9 cellular contexts compared by ENCODE assay signal in the genomic region with DNA sequence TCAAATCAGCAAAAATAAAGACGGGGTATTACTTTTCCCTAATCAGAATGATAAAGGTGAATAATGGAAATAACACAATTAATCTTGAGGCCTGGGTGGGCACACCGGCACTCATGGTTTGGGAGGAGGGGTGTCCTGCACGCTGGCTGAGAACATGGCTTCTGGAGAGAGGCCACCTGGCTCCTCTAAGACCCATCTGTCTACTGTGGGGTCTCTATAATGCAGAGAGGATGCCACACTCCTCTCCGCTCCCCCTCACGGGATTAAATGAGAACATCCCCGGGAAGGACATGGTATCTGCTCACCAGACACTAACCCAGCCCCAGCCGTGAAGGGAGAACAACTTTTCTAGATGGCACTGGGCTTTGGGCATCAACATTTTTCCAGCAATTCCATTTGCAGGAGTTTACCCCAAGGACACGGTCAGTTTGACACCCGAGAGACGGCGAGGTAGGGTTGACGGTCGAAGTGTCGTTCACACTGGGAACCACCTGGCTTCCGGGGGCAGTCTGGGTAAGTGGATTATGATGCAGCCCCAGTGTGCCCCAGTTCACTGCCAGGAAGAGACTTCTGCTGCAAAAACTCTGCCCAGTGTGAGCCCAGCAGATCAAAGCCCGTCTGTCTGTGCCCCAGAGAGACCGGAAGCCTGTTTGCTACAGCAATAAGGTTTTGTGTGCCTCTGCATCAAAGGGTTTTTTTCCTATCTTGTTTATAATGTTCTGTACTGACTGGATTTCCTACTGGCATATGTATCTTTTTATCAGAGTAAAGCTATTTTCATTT. TPM values are rescaled to one million over a fixed set of nuclear protein-coding genes. Genes with fewer than 3 reads are reported as not detected.
DNase-seq lines count a peak whose midpoint lies in the region; TF ChIP-seq lines count a peak whose summit lies in the region.
"Had no signal": no experiment of that assay in that cellular context is flagged by ENCODE, and none has a peak within 500 bp of the region (broad histone marks: within the 10 kb centered on the region; RNA-seq: fewer than 3 reads in every experiment).

No MANE protein-coding gene starts in this region.

- H3K4me3 ChIP-seq in Loucy (ENCODE audit: low read length, poor library complexity, severe bottlenecking) (peak overlapping the region; percentile 55), osteoblast (ENCODE audit: insufficient read depth, low read length) (no peak overlapping the region)

- CTCF ChIA-PET in activated CD4-positive, alpha-beta memory T cell treated with anti-CD3 and anti-CD28 coated beads for 36 hours (lab: Charles Lee): interaction anchor here (0.5 to 2.8 kb wide), 28 partner anchors 10 to 704 kb away, joined by 3 to 67 read pairs (median 4); no protein-coding TSS in a partner anchor
- CTCF ChIA-PET in activated CD4-positive, alpha-beta memory T cell treated with anti-CD3 and anti-CD28 coated beads, Interleukin-2, amount 10 ng/mL, durations not matched to agents 7 days and 5 days (lab: Charles Lee): interaction anchor here (0.5 to 3.1 kb wide), 18 partner anchors 8 to 343 kb away, joined by 3 to 22 read pairs (median 4); a partner anchor contains a TSS

- H3K36me3 ChIP-seq in Loucy (ENCODE audit: insufficient read depth, low read length) (no peaks in the 10 kb centered on the region), osteoblast (ENCODE audit: insufficient read depth, low read length) (no peaks in the 10 kb centered on the region)

- no peaks in the 10 kb centered on the region for H3K9me2 ChIP-seq in Loucy (replicated peaks; ENCODE audit: low read depth, low read length)

- H3K79me2 ChIP-seq in Loucy (ENCODE audit: insufficient read depth, low read length) (no peaks in the 10 kb centered on the region), osteoblast (ENCODE audit: insufficient read depth, low read length) (no peaks in the 10 kb centered on the region)

- H2AFZ ChIP-seq in Loucy (ENCODE audit: low read length) (peak overlapping the region; percentile 48), osteoblast (ENCODE audit: low read length) (no peak overlapping the region)

- peak overlapping the region; percentile 60 for H3K9ac ChIP-seq in Loucy (ENCODE audit: low read depth, low read length, poor library complexity, severe bottlenecking)

- peaks cover 6% of the 10 kb centered on the region for H3K4me1 Mint-ChIP-seq in activated CD4-positive, alpha-beta memory T cell treated with anti-CD3 and anti-CD28 coated beads for 36 hours (ENCODE audit: low read depth)
- peaks cover 7% of the 10 kb centered on the region for H3K4me1 Mint-ChIP-seq in activated CD4-positive, alpha-beta memory T cell treated with anti-CD3 and anti-CD28 coated beads, Interleukin-2, amount 10 ng/mL, durations not matched to agents 7 days and 5 days
- H3K4me1 Mint-ChIP-seq in activated naive CD8-positive, alpha-beta T cell treated with anti-CD3 and anti-CD28 coated beads for 36 hours: peaks cover 5% of the 10 kb centered on the region

- no peak overlapping the region for H3K27ac ChIP-seq in osteoblast (ENCODE audit: low read depth, low read length)

- H4K20me1 ChIP-seq in Loucy (ENCODE audit: insufficient read depth, low read length, poor library complexity, severe bottlenecking) (no peaks in the 10 kb centered on the region), osteoblast (ENCODE audit: insufficient read depth, low read length) (no peaks in the 10 kb centered on the region)

- H3K4me3 Mint-ChIP-seq in activated CD4-positive, alpha-beta memory T cell treated with anti-CD3 and anti-CD28 coated beads for 36 hours: no peak overlapping the region
- H3K4me3 Mint-ChIP-seq in activated CD4-positive, alpha-beta memory T cell treated with anti-CD3 and anti-CD28 coated beads, Interleukin-2, amount 10 ng/mL, durations not matched to agents 7 days and 5 days: no peak overlapping the region
- no peak overlapping the region for H3K4me3 Mint-ChIP-seq in activated naive CD8-positive, alpha-beta T cell treated with anti-CD3 and anti-CD28 coated beads for 36 hours

- no peaks in the 10 kb centered on the region for H3K36me3 Mint-ChIP-seq in activated CD4-positive, alpha-beta memory T cell treated with anti-CD3 and anti-CD28 coated beads for 36 hours
- H3K36me3 Mint-ChIP-seq in activated CD4-positive, alpha-beta memory T cell treated with anti-CD3 and anti-CD28 coated beads, Interleukin-2, amount 10 ng/mL, durations not matched to agents 7 days and 5 days (ENCODE audit: low read depth): no peaks in the 10 kb centered on the region
- H3K36me3 Mint-ChIP-seq in activated naive CD8-positive, alpha-beta T cell treated with anti-CD3 and anti-CD28 coated beads for 36 hours: no peaks in the 10 kb centered on the region

- POLR2A ChIA-PET in activated CD4-positive, alpha-beta memory T cell treated with anti-CD3 and anti-CD28 coated beads for 36 hours (lab: Charles Lee): no interaction called here
- POLR2A ChIA-PET in activated CD4-positive, alpha-beta memory T cell treated with anti-CD3 and anti-CD28 coated beads, Interleukin-2, amount 10 ng/mL, durations not matched to agents 7 days and 5 days (lab: Charles Lee): interaction anchor here (1.0 kb wide), 1 partner anchor 92 kb away, joined by 3 read pairs; a partner anchor contains a TSS

- H3K4me1 ChIP-seq in Loucy (ENCODE audit: insufficient read depth, low read length, poor library complexity, severe bottlenecking): peaks cover 21% of the 10 kb centered on the region
- peaks cover 3% of the 10 kb centered on the region for H3K4me1 ChIP-seq in osteoblast (ENCODE audit: insufficient read depth, low read length)

- H3K27me3 ChIP-seq in Loucy (ENCODE audit: insufficient read depth, low read length, poor library complexity, severe bottlenecking) (no peaks in the 10 kb centered on the region), osteoblast (ENCODE audit: insufficient read depth, low read length) (no peaks in the 10 kb centered on the region)

- no peaks in the 10 kb centered on the region for H3K27me3 Mint-ChIP-seq in activated CD4-positive, alpha-beta memory T cell treated with anti-CD3 and anti-CD28 coated beads for 36 hours
- peaks cover 2% of the 10 kb centered on the region for H3K27me3 Mint-ChIP-seq in activated CD4-positive, alpha-beta memory T cell treated with anti-CD3 and anti-CD28 coated beads, Interleukin-2, amount 10 ng/mL, durations not matched to agents 7 days and 5 days
- no peaks in the 10 kb centered on the region for H3K27me3 Mint-ChIP-seq in activated naive CD8-positive, alpha-beta T cell treated with anti-CD3 and anti-CD28 coated beads for 36 hours

- H3K27ac Mint-ChIP-seq in activated CD4-positive, alpha-beta memory T cell treated with anti-CD3 and anti-CD28 coated beads for 36 hours: peak overlapping the region; percentile 52
- no peak overlapping the region for H3K27ac Mint-ChIP-seq in activated CD4-positive, alpha-beta memory T cell treated with anti-CD3 and anti-CD28 coated beads, Interleukin-2, amount 10 ng/mL, durations not matched to agents 7 days and 5 days
- peak overlapping the region; percentile 37 for H3K27ac Mint-ChIP-seq in activated naive CD8-positive, alpha-beta T cell treated with anti-CD3 and anti-CD28 coated beads for 36 hours

- intact Hi-C loops in activated CD4-positive, alpha-beta memory T cell treated with anti-CD3 and anti-CD28 coated beads for 36 hours (cut with micrococcal nuclease): no loop called here

- DNase-seq in activated CD4-positive, alpha-beta memory T cell treated with anti-CD3 and anti-CD28 coated beads for 36 hours: peak; percentile 35
- DNase-seq in activated CD4-positive, alpha-beta memory T cell treated with anti-CD3 and anti-CD28 coated beads, Interleukin-2, amount 10 ng/mL, durations not matched to agents 7 days and 5 days: no peak
- no peak for DNase-seq in activated naive CD8-positive, alpha-beta T cell treated with anti-CD3 and anti-CD28 coated beads for 36 hours
- peak; percentile 58 for DNase-seq in osteoblast (ENCODE audit: insufficient read length, low spot score, missing footprints)
- DNase-seq in mesenteric fat pad (ENCODE audit: low spot score): no peak
- DNase-seq in D341Med (ENCODE audit: low spot score): no peak
- DNase-seq in hippocampal formation (lab: John Stamatoyannopoulos, UW): no peak
- DNase-seq: KG1 had no signal

- peaks cover 3% of the 10 kb centered on the region; the same call in 1 of the 2 replicates for H3F3A ChIP-seq in Loucy (ENCODE audit: low read depth)

- TF ChIP-seq CTCF in Loucy (conservative IDR thresholded peaks at IDR 0.05; ENCODE audit: low read length) (no peak), osteoblast (IDR thresholded peaks at IDR 0.05; ENCODE audit: extremely low read depth, low read depth, low read length) (no peak)

- H3K9me3 ChIP-seq in Loucy (ENCODE audit: insufficient read depth, low read depth, low read length) (no peaks in the 10 kb centered on the region), osteoblast (ENCODE audit: low read depth, low read length) (no peaks in the 10 kb centered on the region)

- no peaks in the 10 kb centered on the region for H3K9me3 Mint-ChIP-seq in activated CD4-positive, alpha-beta memory T cell treated with anti-CD3 and anti-CD28 coated beads for 36 hours
- H3K9me3 Mint-ChIP-seq in activated CD4-positive, alpha-beta memory T cell treated with anti-CD3 and anti-CD28 coated beads, Interleukin-2, amount 10 ng/mL, durations not matched to agents 7 days and 5 days: no peaks in the 10 kb centered on the region
- no peaks in the 10 kb centered on the region for H3K9me3 Mint-ChIP-seq in activated naive CD8-positive, alpha-beta T cell treated with anti-CD3 and anti-CD28 coated beads for 36 hours

- peak overlapping the region; percentile 86 for H3K4me2 ChIP-seq in Loucy (ENCODE audit: low read depth, low read length, poor library complexity, severe bottlenecking)
- no peak overlapping the region for H3K4me2 ChIP-seq in osteoblast (ENCODE audit: insufficient read depth, low read length)

RNA-seq across cellular contexts. Expression of a gene that starts 56.6 kb away (rescaled TPM):
- 10 to 100 TPM; 30.6 to 30.9 TPM for total RNA-seq in activated CD4-positive, alpha-beta memory T cell treated with anti-CD3 and anti-CD28 coated beads for 36 hours
- 10 to 100 TPM; 30.0 to 31.4 TPM for total RNA-seq in activated CD4-positive, alpha-beta memory T cell treated with anti-CD3 and anti-CD28 coated beads, Interleukin-2, amount 10 ng/mL, durations not matched to agents 7 days and 5 days
- total RNA-seq in activated naive CD8-positive, alpha-beta T cell treated with anti-CD3 and anti-CD28 coated beads for 36 hours: 10 to 100 TPM; 30.1 to 30.9 TPM
- total RNA-seq in osteoblast (31.5 and 35.5 TPM in 2 replicates), mesenteric fat pad (33.0 TPM)

Comparison
In these comparisons a context has a peak if more than half of its experiments do, and no peak if none do; other contexts are left out.
1. DNase-seq: peak in activated CD4-positive, alpha-beta memory T cell treated with anti-CD3 and anti-CD28 coated beads for 36 hours (single experiment) and osteoblast (single experiment); none in activated CD4-positive, alpha-beta memory T cell treated with anti-CD3 and anti-CD28 coated beads, Interleukin-2, amount 10 ng/mL, durations not matched to agents 7 days and 5 days (single experiment), activated naive CD8-positive, alpha-beta T cell treated with anti-CD3 and anti-CD28 coated beads for 36 hours (single experiment), mesenteric fat pad (single experiment), D341Med (single experiment) and hippocampal formation (0 of 2).